8 cellular contexts compared by ENCODE assay signal in genomic region chr10:96719850-96720421, GRCh38. TPM values are rescaled to one million over a fixed set of nuclear protein-coding genes. Genes with fewer than 3 reads are reported as not detected.
DNase-seq lines count a peak whose midpoint lies in the region; ATAC-seq and TF ChIP-seq lines count a peak whose summit lies in the region.

No MANE protein-coding gene starts in this region.

- H3K27ac ChIP-seq in left ventricle myocardium inferior (replicated peaks): peak overlapping the region; percentile 57

- H3K36me3 ChIP-seq in NT2/D1 (ENCODE audit: insufficient read depth, insufficient read length, low read length) (no peaks in the 10 kb centered on the region), left ventricle myocardium inferior (no peaks in the 10 kb centered on the region)

- H3K9ac ChIP-seq in NT2/D1 (ENCODE audit: insufficient read length, low read depth): peak overlapping the region; percentile 70

- no peaks in the 10 kb centered on the region for H3K9me3 ChIP-seq in NT2/D1 (ENCODE audit: insufficient read depth, low read length)
- no peaks in the 10 kb centered on the region for H3K9me3 ChIP-seq in left ventricle myocardium inferior (replicated peaks)

- TF ChIP-seq CTCF in left ventricle myocardium inferior (IDR thresholded peaks at IDR 0.05; ENCODE audit: borderline replicate concordance) (peak; percentile 50), retinal pigment epithelial cell (conservative IDR thresholded peaks at IDR 0.05; ENCODE audit: low read depth, low read length) (peak; percentile 58)

- intact Hi-C loops in left ventricle myocardium inferior (cut with micrococcal nuclease): no loop called here

- H3K4me1 ChIP-seq in NT2/D1 (ENCODE audit: insufficient read depth, insufficient read length) (no peaks in the 10 kb centered on the region), left ventricle myocardium inferior (peaks cover 14% of the 10 kb centered on the region)

- H3K27me3 ChIP-seq in NT2/D1 (ENCODE audit: insufficient read depth, insufficient read length): peaks cover 19% of the 10 kb centered on the region
- peaks cover 12% of the 10 kb centered on the region for H3K27me3 ChIP-seq in left ventricle myocardium inferior (ENCODE audit: low read depth)

- peak; percentile 36 for DNase-seq in NT2/D1 (ENCODE audit: low read depth, low spot score)
- DNase-seq in activated effector memory CD4-positive, alpha-beta T cell treated with anti-CD3 and anti-CD28 coated beads, Interleukin-2, amount 50 U/mL, for 16 hours: peak; percentile 80
- peak; percentile 72 for DNase-seq in left ventricle myocardium inferior
- DNase-seq in retinal pigment epithelial cell (ENCODE audit: low read depth): no peak
- no peak for DNase-seq in superior temporal gyrus (ENCODE audit: extremely low spot score)

- peak overlapping the region; percentile 66 for H3K4me3 ChIP-seq in NT2/D1 (ENCODE audit: insufficient read length, low read depth)
- peak overlapping the region; percentile 71 for H3K4me3 ChIP-seq in left ventricle myocardium inferior
- H3K4me3 ChIP-seq in retinal pigment epithelial cell (ENCODE audit: low read length): peak overlapping the region; percentile 50

- ATAC-seq in GM18498 (IDR thresholded peaks at IDR 0.05; ENCODE audit: unreplicated experiment) (peak; percentile 62), HG02884 (IDR thresholded peaks at IDR 0.05; ENCODE audit: unreplicated experiment) (peak; percentile 56), GM18520 (IDR thresholded peaks at IDR 0.05; ENCODE audit: unreplicated experiment) (no peak)

RNA-seq across cellular contexts. Expression of gene PIK3AP1, which starts 0.4 kb away (rescaled TPM):
- 5.4 TPM for total RNA-seq in left ventricle myocardium inferior

Comparison
In these comparisons a context has a peak if more than half of its experiments do, and no peak if none do; other contexts are left out.
1. DNase-seq: peak in NT2/D1 (single experiment), activated effector memory CD4-positive, alpha-beta T cell treated with anti-CD3 and anti-CD28 coated beads, Interleukin-2, amount 50 U/mL, for 16 hours (single experiment) and left ventricle myocardium inferior (single experiment); none in retinal pigment epithelial cell (single experiment) and superior temporal gyrus (single experiment).
2. Peak in every context shown above with its lines, with median percentiles within 50 percentile points of each other: H3K4me3 ChIP-seq.